22 cellular contexts compared by ENCODE assay signal in genomic region chr4:112593438-112594133, GRCh38. TPM values are rescaled to one million over a fixed set of nuclear protein-coding genes. Genes with fewer than 3 reads are reported as not detected.
DNase-seq lines count a peak whose midpoint lies in the region; ATAC-seq, FAIRE-seq and TF ChIP-seq lines count a peak whose summit lies in the region.
"Had no signal": no experiment of that assay in that cellular context is flagged by ENCODE, and none has a peak within 500 bp of the region (broad histone marks: within the 10 kb centered on the region; RNA-seq: fewer than 3 reads in every experiment).

No MANE protein-coding gene starts in this region.

- no peak overlapping the region for H3K4me3 Mint-ChIP-seq in Calu3 (ENCODE audit: low read depth, unreplicated experiment)
- H3K4me3 Mint-ChIP-seq: activated CD8-positive, alpha-beta memory T cell treated with anti-CD3 and anti-CD28 coated beads, Interleukin-2, amount 10 ng/mL, durations not matched to agents 7 days and 5 days; activated naive CD4-positive, alpha-beta T cell treated with anti-CD3 and anti-CD28 coated beads, Interleukin-2, amount 10 ng/mL, durations not matched to agents 7 days and 5 days; CD4-positive, CD25-positive, alpha-beta regulatory T cell; stimulated activated naive CD8-positive, alpha-beta T cell treated with anti-CD3 and anti-CD28 coated beads, Interleukin-15, Interleukin-2, amounts not matched to agents 100 ng/mL and 50 ng/mL, for 24 hours; T-cell; WTC11 had no signal

- no peaks in the 10 kb centered on the region for H3K27me3 Mint-ChIP-seq in Calu3 (ENCODE audit: unreplicated experiment)
- H3K27me3 Mint-ChIP-seq: activated CD8-positive, alpha-beta memory T cell treated with anti-CD3 and anti-CD28 coated beads, Interleukin-2, amount 10 ng/mL, durations not matched to agents 7 days and 5 days; activated naive CD4-positive, alpha-beta T cell treated with anti-CD3 and anti-CD28 coated beads, Interleukin-2, amount 10 ng/mL, durations not matched to agents 7 days and 5 days; CD4-positive, CD25-positive, alpha-beta regulatory T cell; stimulated activated naive CD8-positive, alpha-beta T cell treated with anti-CD3 and anti-CD28 coated beads, Interleukin-15, Interleukin-2, amounts not matched to agents 100 ng/mL and 50 ng/mL, for 24 hours; T-cell had no signal

- ATAC-seq in GM19351 (IDR thresholded peaks at IDR 0.05; ENCODE audit: unreplicated experiment): peak; percentile 81
- peak; percentile 70 for ATAC-seq in HG02642 (IDR thresholded peaks at IDR 0.05; ENCODE audit: poor library complexity, unreplicated experiment)
- ATAC-seq in HG03280 (IDR thresholded peaks at IDR 0.05; ENCODE audit: unreplicated experiment): peak; percentile 50
- ATAC-seq in HG03521 (IDR thresholded peaks at IDR 0.05; ENCODE audit: unreplicated experiment): no peak
- ATAC-seq: A549; activated CD8-positive, alpha-beta memory T cell treated with anti-CD3 and anti-CD28 coated beads, Interleukin-2, amount 10 ng/mL, durations not matched to agents 7 days and 5 days; body of pancreas; pancreas; T-cell; WTC11 had no signal

- DNase-seq in GM12891 (ENCODE audit: insufficient read length, low spot score): no peak
- no peak for DNase-seq in SKM-1 (lab: John Stamatoyannopoulos, UW; ENCODE audit: unreplicated experiment)
- DNase-seq in NCI-H1436 (lab: John Stamatoyannopoulos, UW): no peak
- DNase-seq in Calu3: no peak
- DNase-seq: activated CD8-positive, alpha-beta memory T cell treated with anti-CD3 and anti-CD28 coated beads, Interleukin-2, amount 10 ng/mL, durations not matched to agents 7 days and 5 days; activated naive CD4-positive, alpha-beta T cell treated with anti-CD3 and anti-CD28 coated beads, Interleukin-2, amount 10 ng/mL, durations not matched to agents 7 days and 5 days; body of pancreas; CD4-positive, CD25-positive, alpha-beta regulatory T cell; dorsolateral prefrontal cortex; NCI-H1694 treated with DMSO at 0.1 percent for 48 hours; NCI-H69; pancreas; T-cell had no signal

- H3K36me3 Mint-ChIP-seq in Calu3 (ENCODE audit: insufficient read depth, unreplicated experiment): no peaks in the 10 kb centered on the region

- peaks cover 8% of the 10 kb centered on the region for H3K4me1 Mint-ChIP-seq in Calu3 (ENCODE audit: low read depth, unreplicated experiment)
- H3K4me1 Mint-ChIP-seq: CD4-positive, CD25-positive, alpha-beta regulatory T cell; T-cell had no signal

- CTCF ChIA-PET in Calu3 (lab: Charles Lee): no interaction called here

- intact Hi-C loops in Calu3 (cut with micrococcal nuclease; ENCODE audit: unreplicated experiment): no loop called here

- no peak for TF ChIP-seq POLR2A in GM12891 (IDR thresholded peaks at IDR 0.05; ENCODE audit: low read depth, low read length)

- peaks cover 5% of the 10 kb centered on the region for H3K9me3 Mint-ChIP-seq in Calu3 (ENCODE audit: low read depth, unreplicated experiment)
- H3K9me3 Mint-ChIP-seq: activated naive CD4-positive, alpha-beta T cell treated with anti-CD3 and anti-CD28 coated beads, Interleukin-2, amount 10 ng/mL, durations not matched to agents 7 days and 5 days; stimulated activated naive CD8-positive, alpha-beta T cell treated with anti-CD3 and anti-CD28 coated beads, Interleukin-15, Interleukin-2, amounts not matched to agents 100 ng/mL and 50 ng/mL, for 24 hours had no signal

- no TSS peak for BruUV-seq in Calu3 (replicated peaks; lab: Mats Ljungman, UMichigan)

- TF ChIP-seq CTCF in Calu3 (IDR thresholded peaks at IDR 0.05; ENCODE audit: unreplicated experiment): no peak

- H3K27ac Mint-ChIP-seq in Calu3 (ENCODE audit: unreplicated experiment): no peak overlapping the region
- H3K27ac Mint-ChIP-seq: activated CD8-positive, alpha-beta memory T cell treated with anti-CD3 and anti-CD28 coated beads, Interleukin-2, amount 10 ng/mL, durations not matched to agents 7 days and 5 days; activated naive CD4-positive, alpha-beta T cell treated with anti-CD3 and anti-CD28 coated beads, Interleukin-2, amount 10 ng/mL, durations not matched to agents 7 days and 5 days; CD4-positive, CD25-positive, alpha-beta regulatory T cell; stimulated activated naive CD8-positive, alpha-beta T cell treated with anti-CD3 and anti-CD28 coated beads, Interleukin-15, Interleukin-2, amounts not matched to agents 100 ng/mL and 50 ng/mL, for 24 hours; T-cell; WTC11 had no signal

- no peak for FAIRE-seq in GM12891 (lab: Jason Lieb, UNC)
- FAIRE-seq: A549, H1, pancreas, RCC 7860 had no signal

TF ChIP-seq in GM12891, 5 proteins besides CTCF, POLR2A, EP300 and RAD21:
- TF ChIP-seq SPI1 (IDR thresholded peaks at IDR 0.05; ENCODE audit: low read depth, low read length) (peak; percentile 97), POU2F2 (IDR thresholded peaks at IDR 0.05; ENCODE audit: low read depth, low read length) (no peak)

RNA-seq across cellular contexts. Expression of gene ZGRF1, which starts 43.1 kb away (rescaled TPM):
- polyA plus RNA-seq in GM12891 (2012; ENCODE audit: low read depth, missing spikeins): 6.9 TPM
- total RNA-seq in Calu3 (2022): 10.5 and 12.6 TPM in 2 replicates

RNA-seq across cellular contexts. Expression of gene LARP7, which starts 43.4 kb away (rescaled TPM):
- 47.4 TPM for polyA plus RNA-seq in GM12891 (2012; ENCODE audit: low read depth, missing spikeins)
- 22.6 and 27.4 TPM in 2 replicates for total RNA-seq in Calu3 (2022)
